ENCODE assay signal across 17 cellular contexts in genomic region chr2:216507220-216508143, GRCh38. TPM values are rescaled to one million over a fixed set of nuclear protein-coding genes. Genes with fewer than 3 reads are reported as not detected.
DNase-seq lines count a peak whose midpoint lies in the region; ATAC-seq and TF ChIP-seq lines count a peak whose summit lies in the region.
"Had no signal": no experiment of that assay in that cellular context is flagged by ENCODE, and none has a peak within 500 bp of the region (broad histone marks: within the 10 kb centered on the region; RNA-seq: fewer than 3 reads in every experiment).

No MANE protein-coding gene starts in this region.

- H3K27me3 ChIP-seq in HCT116 (ENCODE audit: insufficient read depth, low read length) = no peaks in the 10 kb centered on the region
- H3K27me3 ChIP-seq in psoas muscle (ENCODE audit: insufficient read depth in 3 of 3, low read length in 2 of 3) = no peaks in the 10 kb centered on the region
- H3K27me3 ChIP-seq: dorsolateral prefrontal cortex, SJCRH30, tibial nerve had no signal

- peak overlapping the region; percentile 29 for H3K27ac Mint-ChIP-seq in activated T-helper 2 cell treated with anti-CD3 and anti-CD28 coated beads, Interferon-gamma antibody, Interleukin-2, Interleukin-4, amounts not matched to agents 10 μg/mL and 5 μg/mL and 100 μg/mL, durations not matched to agents 14 hours and 24 hours and 36 hours
- H3K27ac Mint-ChIP-seq in activated CD8-positive, alpha-beta memory T cell treated with anti-CD3 and anti-CD28 coated beads, Interleukin-2, amount 10 ng/mL, durations not matched to agents 7 days and 5 days = no peak overlapping the region

- H2AFZ ChIP-seq in HCT116 (ENCODE audit: low read depth, low read length, poor library complexity, severe bottlenecking) = no peak overlapping the region

- no peaks in the 10 kb centered on the region for H3K4me1 ChIP-seq in HCT116 (ENCODE audit: control insufficient read depth in 1 of 2, insufficient read depth in 2 of 2, low read length in 2 of 2)
- peaks cover 16% of the 10 kb centered on the region for H3K4me1 ChIP-seq in psoas muscle

- H3K36me3 ChIP-seq in HCT116 (ENCODE audit: control insufficient read depth in 1 of 2, insufficient read depth in 2 of 2, low read length in 2 of 2) (peaks cover 20 to 30% of the 10 kb centered on the region in 2 experiments), psoas muscle (ENCODE audit: insufficient read depth in 1 of 2, low read depth in 1 of 2) (peaks cover 16 to 36% of the 10 kb centered on the region in 2 donors)

- no peaks in the 10 kb centered on the region for H3K9me3 ChIP-seq in HCT116 (ENCODE audit: control insufficient read depth in 1 of 2, insufficient read depth in 1 of 2, low read depth in 1 of 2, low read length in 2 of 2)
- no peaks in the 10 kb centered on the region for H3K9me3 ChIP-seq in psoas muscle
- H3K9me3 ChIP-seq: tibial nerve had no signal

- intact Hi-C loops in HCT116 (cut with micrococcal nuclease) = no loop called here
- intact Hi-C loops in activated T-helper 2 cell treated with anti-CD3 and anti-CD28 coated beads, Interferon-gamma antibody, Interleukin-2, Interleukin-4, amounts not matched to agents 10 μg/mL and 5 μg/mL and 100 μg/mL, durations not matched to agents 14 hours and 24 hours and 36 hours (cut with micrococcal nuclease) = loop anchor here (10.0 kb wide), 1 partner anchor 717 kb away; no protein-coding TSS in a partner anchor
- intact Hi-C loops in psoas muscle (cut with DNase I) = no loop called here
- intact Hi-C loops in left colon (cut with DNase I, micrococcal nuclease) = no loop called here

- no TSS peak for BruUV-seq in HCT116 (replicated peaks; lab: Mats Ljungman, UMichigan)

- H3K27ac ChIP-seq in HCT116 (ENCODE audit: low read depth, low read length) = no peak overlapping the region
- H3K27ac ChIP-seq in psoas muscle = peak overlapping the region; percentile 40
- H3K27ac ChIP-seq: dorsolateral prefrontal cortex, SJCRH30, WERI-Rb-1 had no signal

- POLR2A ChIA-PET in HCT116 (lab: Charles Lee) = interaction anchor here (1.4 to 2.6 kb wide), 2 partner anchors 9 to 10 kb away, joined by 3 to 18 read pairs; partner anchors contain the start of gene RPL37A

- TF ChIP-seq RAD21 in HCT116 (IDR thresholded peaks at IDR 0.05; ENCODE audit: low read depth) = no peak

- TF ChIP-seq CTCF in HCT116 (IDR thresholded peaks at IDR 0.05 in 2 of 3, conservative IDR thresholded peaks at IDR 0.05 in 1 of 3; ENCODE audit: borderline replicate concordance in 1 of 3, insufficient read depth in 1 of 3, low read depth in 2 of 3, low read length in 2 of 3) (no peak), psoas muscle (IDR thresholded peaks at IDR 0.05) (no peak)

- 81 to 91% (median 81%) methylated on average over 5 of the region's 5 CpGs for whole genome bisulfite sequencing in psoas muscle, 3 donors

- peaks cover 74% of the 10 kb centered on the region for H3K36me3 Mint-ChIP-seq in activated T-helper 2 cell treated with anti-CD3 and anti-CD28 coated beads, Interferon-gamma antibody, Interleukin-2, Interleukin-4, amounts not matched to agents 10 μg/mL and 5 μg/mL and 100 μg/mL, durations not matched to agents 14 hours and 24 hours and 36 hours (ENCODE audit: low read depth)
- H3K36me3 Mint-ChIP-seq in activated CD8-positive, alpha-beta memory T cell treated with anti-CD3 and anti-CD28 coated beads, Interleukin-2, amount 10 ng/mL, durations not matched to agents 7 days and 5 days = peaks cover 35% of the 10 kb centered on the region

- H3K9me2 ChIP-seq in HCT116 (ENCODE audit: insufficient read depth) = no peaks in the 10 kb centered on the region

- DNase-seq in activated CD8-positive, alpha-beta memory T cell treated with anti-CD3 and anti-CD28 coated beads, Interleukin-2, amount 50 U/mL, for 48 hours = peak; percentile 61
- DNase-seq in activated CD8-positive, alpha-beta memory T cell treated with anti-CD3 and anti-CD28 coated beads for 24 hours = no peak
- no peak for DNase-seq in HCT116 (ENCODE audit: low read depth, low spot score)
- DNase-seq in activated T-helper 2 cell treated with anti-CD3 and anti-CD28 coated beads, Interferon-gamma antibody, Interleukin-2, Interleukin-4, amounts not matched to agents 10 μg/mL and 5 μg/mL and 100 μg/mL, durations not matched to agents 14 hours and 24 hours and 36 hours (ENCODE audit: low spot score) = no peak
- DNase-seq in psoas muscle = no peak
- no peak for DNase-seq in left colon
- DNase-seq in activated CD8-positive, alpha-beta memory T cell treated with anti-CD3 and anti-CD28 coated beads, Interleukin-2, amount 10 ng/mL, durations not matched to agents 7 days and 5 days = no peak
- DNase-seq: amygdala; DMS79; dorsolateral prefrontal cortex; mesenchymal stem cell; NCI-H2029 treated with DMSO at 0.1 percent for 48 hours; stimulated activated CD4-positive, alpha-beta T cell treated with anti-CD3 and anti-CD28 coated beads, Interleukin-12 subunit alpha, Interleukin-12 subunit beta, amount 100 ng/mL, for 4 hours; WERI-Rb-1 had no signal

- H4K20me1 ChIP-seq in HCT116 (ENCODE audit: insufficient read depth) = peaks cover 31% of the 10 kb centered on the region; the same call in 1 of the 2 replicates

- no peak overlapping the region for H3K4me3 ChIP-seq in HCT116 (replicated peaks in 1 of 2; ENCODE audit: low read depth in 1 of 2, low read length in 2 of 2)
- H3K4me3 ChIP-seq in psoas muscle = no peak overlapping the region
- H3K4me3 ChIP-seq: dorsolateral prefrontal cortex, SJCRH30, tibial nerve had no signal

- no peak overlapping the region for H3K4me2 ChIP-seq in HCT116 (ENCODE audit: low read length)

- peak; percentile 48 for TF ChIP-seq POLR2A in HCT116 (IDR thresholded peaks at IDR 0.05; ENCODE audit: borderline replicate concordance, extremely low read depth, insufficient read depth, insufficient read length)

- H3K27me3 Mint-ChIP-seq in activated T-helper 2 cell treated with anti-CD3 and anti-CD28 coated beads, Interferon-gamma antibody, Interleukin-2, Interleukin-4, amounts not matched to agents 10 μg/mL and 5 μg/mL and 100 μg/mL, durations not matched to agents 14 hours and 24 hours and 36 hours (ENCODE audit: low read depth) = no peaks in the 10 kb centered on the region
- H3K27me3 Mint-ChIP-seq in activated CD8-positive, alpha-beta memory T cell treated with anti-CD3 and anti-CD28 coated beads, Interleukin-2, amount 10 ng/mL, durations not matched to agents 7 days and 5 days = no peaks in the 10 kb centered on the region

- RAD21 ChIA-PET in HCT116 (lab: Charles Lee; ENCODE audit: low non-redundant PET in 1 of 2, low total read pairs in 2 of 2, uncharacterized antibody in 2 of 2, unreplicated experiment in 2 of 2) = no interaction called here

- H3K4me3 Mint-ChIP-seq in activated T-helper 2 cell treated with anti-CD3 and anti-CD28 coated beads, Interferon-gamma antibody, Interleukin-2, Interleukin-4, amounts not matched to agents 10 μg/mL and 5 μg/mL and 100 μg/mL, durations not matched to agents 14 hours and 24 hours and 36 hours (ENCODE audit: low read depth) = no peak overlapping the region
- H3K4me3 Mint-ChIP-seq in activated CD8-positive, alpha-beta memory T cell treated with anti-CD3 and anti-CD28 coated beads, Interleukin-2, amount 10 ng/mL, durations not matched to agents 7 days and 5 days = no peak overlapping the region

- CTCF ChIA-PET in HCT116 (lab: Charles Lee) = interaction anchor here (1.1 kb wide), 1 partner anchor 12 kb away, joined by 3 read pairs; no protein-coding TSS in a partner anchor
- CTCF ChIA-PET in activated CD8-positive, alpha-beta memory T cell treated with anti-CD3 and anti-CD28 coated beads, Interleukin-2, amount 10 ng/mL, durations not matched to agents 7 days and 5 days (lab: Charles Lee) = interaction anchor here (1.1 to 1.9 kb wide), 2 partner anchors 9 kb away, joined by 3 to 6 read pairs; no protein-coding TSS in a partner anchor

- ATAC-seq in HCT116 (peak; percentile 24), psoas muscle (peak; percentile 22 to 39 (median 22)), HG03045 (IDR thresholded peaks at IDR 0.05; ENCODE audit: unreplicated experiment) (no peak), left colon (no peak)
- ATAC-seq in activated CD8-positive, alpha-beta memory T cell treated with anti-CD3 and anti-CD28 coated beads, Interleukin-2, amount 10 ng/mL, durations not matched to agents 7 days and 5 days = no peak

- no peaks in the 10 kb centered on the region for H3K9me3 Mint-ChIP-seq in activated T-helper 2 cell treated with anti-CD3 and anti-CD28 coated beads, Interferon-gamma antibody, Interleukin-2, Interleukin-4, amounts not matched to agents 10 μg/mL and 5 μg/mL and 100 μg/mL, durations not matched to agents 14 hours and 24 hours and 36 hours
- H3K9me3 Mint-ChIP-seq in activated CD8-positive, alpha-beta memory T cell treated with anti-CD3 and anti-CD28 coated beads, Interleukin-2, amount 10 ng/mL, durations not matched to agents 7 days and 5 days (ENCODE audit: low read depth) = no peaks in the 10 kb centered on the region

- H3K79me2 ChIP-seq in HCT116 (ENCODE audit: insufficient read depth, low read length) = peaks cover 13% of the 10 kb centered on the region

- peaks cover 24% of the 10 kb centered on the region for H3K4me1 Mint-ChIP-seq in activated T-helper 2 cell treated with anti-CD3 and anti-CD28 coated beads, Interferon-gamma antibody, Interleukin-2, Interleukin-4, amounts not matched to agents 10 μg/mL and 5 μg/mL and 100 μg/mL, durations not matched to agents 14 hours and 24 hours and 36 hours (ENCODE audit: low read depth)
- peaks cover 17% of the 10 kb centered on the region for H3K4me1 Mint-ChIP-seq in activated CD8-positive, alpha-beta memory T cell treated with anti-CD3 and anti-CD28 coated beads, Interleukin-2, amount 10 ng/mL, durations not matched to agents 7 days and 5 days

- no peak overlapping the region for H3K9ac ChIP-seq in HCT116 (ENCODE audit: low read length)

TF ChIP-seq in HCT116, 20 proteins besides CTCF, POLR2A, EP300 and RAD21 (continues in another document):
- no peak for TF ChIP-seq FOSL1 (IDR thresholded peaks at IDR 0.05; ENCODE audit: low read depth)

RNA-seq across cellular contexts. Expression of gene RPL37A, which starts 8.8 kb away (rescaled TPM):
- total RNA-seq in HCT116 (2021; ENCODE audit: unreplicated experiment) = 3,018 TPM
- polyA plus RNA-seq in HCT116 (2012) = 6,486 and 7,095 TPM in 2 replicates
- total RNA-seq in activated T-helper 2 cell treated with anti-CD3 and anti-CD28 coated beads, Interferon-gamma antibody, Interleukin-2, Interleukin-4, amounts not matched to agents 10 μg/mL and 5 μg/mL and 100 μg/mL, durations not matched to agents 14 hours and 24 hours and 36 hours = 3,117 and 3,296 TPM in 2 replicates
- total RNA-seq in psoas muscle = 1,000 to 10,000 TPM; 2,701 to 3,343 (median 3,007) TPM
- polyA plus RNA-seq in psoas muscle = 1,000 to 10,000 TPM; 4,667 to 6,936 (median 5,431) TPM
- 1,000 to 10,000 TPM; 1,768 to 1,865 TPM for total RNA-seq in left colon
- total RNA-seq in activated CD8-positive, alpha-beta memory T cell treated with anti-CD3 and anti-CD28 coated beads, Interleukin-2, amount 10 ng/mL, durations not matched to agents 7 days and 5 days = 1,000 to 10,000 TPM; 2,001 to 2,301 TPM

Comparison
In these comparisons a context has a peak if more than half of its experiments do, and no peak if none do; other contexts are left out.
1. ATAC-seq: peak in HCT116 (single experiment) and psoas muscle (4 of 4); none in HG03045 (single experiment), left colon (single experiment) and activated CD8-positive, alpha-beta memory T cell treated with anti-CD3 and anti-CD28 coated beads, Interleukin-2, amount 10 ng/mL, durations not matched to agents 7 days and 5 days (single experiment).